ENCODE assay signal across 9 cellular contexts in genomic region chr10:95242581-95243317, GRCh38. TPM values are rescaled to one million over a fixed set of nuclear protein-coding genes. Genes with fewer than 3 reads are reported as not detected.
DNase-seq lines count a peak whose midpoint lies in the region; ATAC-seq, FAIRE-seq and TF ChIP-seq lines count a peak whose summit lies in the region.
"Had no signal": no experiment of that assay in that cellular context is flagged by ENCODE, and none has a peak within 500 bp of the region (broad histone marks: within the 10 kb centered on the region; RNA-seq: fewer than 3 reads in every experiment).

No MANE protein-coding gene starts in this region.

- peaks cover 29% of the 10 kb centered on the region for H3K4me1 Mint-ChIP-seq in astrocyte (ENCODE audit: low read depth, unreplicated experiment)
- H3K4me1 Mint-ChIP-seq in type B pancreatic cell (ENCODE audit: unreplicated experiment): peaks cover 16% of the 10 kb centered on the region

- H3K27me3 Mint-ChIP-seq in astrocyte (ENCODE audit: low read depth, unreplicated experiment) (no peaks in the 10 kb centered on the region), type B pancreatic cell (no peaks in the 10 kb centered on the region)

- H3K4me2 ChIP-seq in astrocyte (ENCODE audit: low read length): no peak overlapping the region

- H3K4me3 Mint-ChIP-seq in astrocyte (ENCODE audit: unreplicated experiment): no peak overlapping the region
- H3K4me3 Mint-ChIP-seq in type B pancreatic cell: no peak overlapping the region

- peaks cover 2% of the 10 kb centered on the region for H3K9me3 Mint-ChIP-seq in astrocyte (ENCODE audit: unreplicated experiment)
- no peaks in the 10 kb centered on the region for H3K9me3 Mint-ChIP-seq in type B pancreatic cell

- H2AFZ ChIP-seq in astrocyte (ENCODE audit: low read depth, low read length): no peak overlapping the region

- DNase-seq in A172 (ENCODE audit: low spot score) (peak; percentile 76), DMS53 (lab: John Stamatoyannopoulos, UW) (peak; percentile 77), NCI-H2029 (lab: John Stamatoyannopoulos, UW) (peak; percentile 23), astrocyte (ENCODE audit: low read depth) (no peak), kidney (no peak), type B pancreatic cell (ENCODE audit: extremely low spot score, unreplicated experiment) (no peak)

- no peaks in the 10 kb centered on the region for H3K79me2 ChIP-seq in astrocyte (ENCODE audit: insufficient read depth, low read length)

- ATAC-seq in GM18502 (IDR thresholded peaks at IDR 0.05; ENCODE audit: poor library complexity, unreplicated experiment) (no peak), HG02571 (IDR thresholded peaks at IDR 0.05; ENCODE audit: unreplicated experiment) (no peak)

- H3K4me1 ChIP-seq in astrocyte (ENCODE audit: insufficient read depth, low read length) (peaks cover 14% of the 10 kb centered on the region), kidney (ENCODE audit: control insufficient read depth in 1 of 2, insufficient read depth in 1 of 2, low read depth in 1 of 2, low read length in 2 of 2) (no peaks in the 10 kb centered on the region)

- TF ChIP-seq CTCF in astrocyte (IDR thresholded peaks at IDR 0.05; ENCODE audit: insufficient read depth, low read depth, low read length) (peak; percentile 69), kidney (IDR thresholded peaks at IDR 0.05; ENCODE audit: borderline replicate concordance, extremely low read depth, insufficient read depth) (peak; percentile 59), type B pancreatic cell (conservative IDR thresholded peaks at IDR 0.05) (peak; percentile 78)

- H3K9ac ChIP-seq in astrocyte (ENCODE audit: low read length) (no peak overlapping the region), kidney (ENCODE audit: low read length in 2 of 2) (no peak overlapping the region)

- H3K27me3 ChIP-seq in astrocyte (ENCODE audit: insufficient read depth, low read length): no peaks in the 10 kb centered on the region

- H3K36me3 ChIP-seq in astrocyte (ENCODE audit: insufficient read depth, low read length) (peaks cover 17% of the 10 kb centered on the region), kidney (ENCODE audit: control insufficient read depth in 1 of 2, insufficient read depth in 2 of 2, low read length in 2 of 2) (peaks cover 5 to 10% of the 10 kb centered on the region in 2 donors)

- FAIRE-seq in astrocyte (lab: Jason Lieb, UNC) (no peak), kidney (lab: Jason Lieb, UNC) (no peak)

- H3K4me3 ChIP-seq in astrocyte (ENCODE audit: insufficient read depth, low read depth, low read length): no peak overlapping the region
- no peak overlapping the region for H3K4me3 ChIP-seq in kidney (ENCODE audit: low read length in 2 of 2)

- H3K36me3 Mint-ChIP-seq in astrocyte (ENCODE audit: low read depth, unreplicated experiment): peaks cover 27% of the 10 kb centered on the region
- H3K36me3 Mint-ChIP-seq in type B pancreatic cell: peaks cover 17% of the 10 kb centered on the region

- no peak overlapping the region for H3K27ac ChIP-seq in astrocyte (ENCODE audit: low read depth, low read length)
- no peak overlapping the region for H3K27ac ChIP-seq in kidney (ENCODE audit: low read depth in 2 of 2, low read length in 2 of 2)

- H3K27ac Mint-ChIP-seq in astrocyte (ENCODE audit: unreplicated experiment): no peak overlapping the region
- no peak overlapping the region for H3K27ac Mint-ChIP-seq in type B pancreatic cell

- intact Hi-C loops in kidney (cut with DNase I): no loop called here

- H3K9me3 ChIP-seq in astrocyte (ENCODE audit: insufficient read depth, low read depth, low read length): no peaks in the 10 kb centered on the region
- no peaks in the 10 kb centered on the region for H3K9me3 ChIP-seq in kidney (ENCODE audit: control insufficient read depth in 1 of 2, low read length in 2 of 2)

- H4K20me1 ChIP-seq in astrocyte (ENCODE audit: insufficient read depth, low read length): peaks cover 21% of the 10 kb centered on the region

RNA-seq across cellular contexts. Expression of gene PDLIM1, which starts 48.1 kb away (rescaled TPM):
- 18.9 and 20.9 TPM in 2 replicates for total RNA-seq in A172 (2014; rRNA removed; shearing (Covaris generic))
- total RNA-seq in astrocyte (316 and 320 TPM in 2 replicates), kidney (148 TPM), type B pancreatic cell (ENCODE audit: low replicate concordance) (171 and 347 TPM in 2 replicates)
- 72.9 TPM for polyA plus RNA-seq in kidney (ENCODE audit: insufficient read depth, low read depth, low replicate concordance)

RNA-seq across cellular contexts. Expression of gene ACSM6, which starts 48.7 kb away (rescaled TPM):
- 0.12 TPM in 1 of 2 replicates, not detected in the other for total RNA-seq in A172 (2014; rRNA removed; shearing (Covaris generic))
- not detected in 2 replicates for total RNA-seq in astrocyte
- not detected for total RNA-seq in kidney
- polyA plus RNA-seq in kidney (ENCODE audit: insufficient read depth, low read depth, low replicate concordance): 0.34 TPM
- not detected in 2 replicates for total RNA-seq in type B pancreatic cell (ENCODE audit: low replicate concordance)
- total RNA-seq: subcutaneous adipose tissue had no signal

Comparison
In these comparisons a context has a peak if more than half of its experiments do, and no peak if none do; other contexts are left out.
1. DNase-seq: peak in A172 (single experiment), DMS53 (single experiment) and NCI-H2029 (single experiment); none in astrocyte (single experiment), kidney (single experiment) and type B pancreatic cell (single experiment).
2. Peak in every context shown above with its lines, with median percentiles within 50 percentile points of each other: CTCF ChIP-seq.